10 cellular contexts compared by ENCODE assay signal in genomic region chr12:806116-806805, GRCh38. TPM values are rescaled to one million over a fixed set of nuclear protein-coding genes. Genes with fewer than 3 reads are reported as not detected.
DNase-seq lines count a peak whose midpoint lies in the region; ATAC-seq, FAIRE-seq and TF ChIP-seq lines count a peak whose summit lies in the region.
"Had no signal": no experiment of that assay in that cellular context is flagged by ENCODE, and none has a peak within 500 bp of the region (broad histone marks: within the 10 kb centered on the region; RNA-seq: fewer than 3 reads in every experiment).

No MANE protein-coding gene starts in this region.

- H3K36me3 Mint-ChIP-seq in GM23338 (ENCODE audit: low read depth) (no peaks in the 10 kb centered on the region), T-helper 17 cell (ENCODE audit: low read depth) (no peaks in the 10 kb centered on the region)

- no peak for FAIRE-seq in small intestine (lab: Jason Lieb, UNC)

- DNase-seq in GM23338 (ENCODE audit: low spot score): no peak
- DNase-seq in T-helper 17 cell: no peak
- DNase-seq in heart left ventricle: no peak
- peak; percentile 84 for DNase-seq in small intestine
- DNase-seq in NCI-H524 treated with DMSO at 0.1 percent for 48 hours (lab: John Stamatoyannopoulos, UW): no peak
- no peak for DNase-seq in HAP-1 (ENCODE audit: low spot score in 2 of 2)
- DNase-seq in suprapubic skin (ENCODE audit: low spot score in 2 of 2): no peak
- DNase-seq: H9, NCI-H187, SIG-M5 had no signal

- peaks cover 26% of the 10 kb centered on the region for H4K20me1 ChIP-seq in GM23338 (replicated peaks; ENCODE audit: insufficient read depth)

- no peaks in the 10 kb centered on the region for H3F3A ChIP-seq in GM23338 (replicated peaks; ENCODE audit: low read depth)

- H3K36me3 ChIP-seq in GM23338 (ENCODE audit: insufficient read depth) (no peaks in the 10 kb centered on the region), heart left ventricle (no peaks in the 10 kb centered on the region), small intestine (ENCODE audit: control insufficient read depth in 2 of 2, insufficient read depth in 2 of 2, low read length in 2 of 2) (no peaks in the 10 kb centered on the region), HAP-1 (replicated peaks) (no peaks in the 10 kb centered on the region), suprapubic skin (no peaks in the 10 kb centered on the region)

- in situ Hi-C loops in HAP-1 (cut with MboI; ENCODE audit: low sequenced_read_pairs): no loop called here

- TF ChIP-seq POLR2A in heart left ventricle (IDR thresholded peaks at IDR 0.05) (no peak), suprapubic skin (IDR thresholded peaks at IDR 0.05) (no peak)

- no peaks in the 10 kb centered on the region for H3K9me3 Mint-ChIP-seq in GM23338
- H3K9me3 Mint-ChIP-seq: H9 had no signal

- ATAC-seq in GM23338 (no peak), T-helper 17 cell (no peak), heart left ventricle (peak in 3 of 4 donors; percentile 54 to 62 (median 57))

- H3K27ac ChIP-seq in GM23338 (ENCODE audit: low read depth): no peak overlapping the region
- peak overlapping the region in 11 of 12 donors; percentile 7 to 82 (median 58) for H3K27ac ChIP-seq in heart left ventricle
- peak overlapping the region in 1 of 2 donors; percentile 11 for H3K27ac ChIP-seq in small intestine (ENCODE audit: low read depth in 1 of 2, low read length in 1 of 2)
- no peak overlapping the region for H3K27ac ChIP-seq in suprapubic skin

- H3K9me3 ChIP-seq in T-helper 17 cell (ENCODE audit: control insufficient read depth, low read length, poor library complexity, severe bottlenecking) (no peaks in the 10 kb centered on the region), heart left ventricle (no peaks in the 10 kb centered on the region), small intestine (ENCODE audit: control insufficient read depth, low read depth) (no peaks in the 10 kb centered on the region), HAP-1 (no peaks in the 10 kb centered on the region), suprapubic skin (no peaks in the 10 kb centered on the region)

- peaks cover 3% of the 10 kb centered on the region for H3K27me3 Mint-ChIP-seq in GM23338 (ENCODE audit: insufficient read depth, low read depth, poor library complexity)
- H3K27me3 Mint-ChIP-seq in T-helper 17 cell: no peaks in the 10 kb centered on the region

- H3K27me3 ChIP-seq in GM23338 (ENCODE audit: insufficient read depth) (no peaks in the 10 kb centered on the region), heart left ventricle (no peaks in the 10 kb centered on the region), small intestine (ENCODE audit: control insufficient read depth in 2 of 2, insufficient read depth in 2 of 2, low read length in 2 of 2) (no peaks in the 10 kb centered on the region), HAP-1 (ENCODE audit: low read depth) (no peaks in the 10 kb centered on the region), suprapubic skin (no peaks in the 10 kb centered on the region)

- H3K4me2 ChIP-seq in GM23338: no peak overlapping the region

- 54 to 67% (median 64%) methylated on average over 4 of the region's 4 CpGs for WGBS in heart left ventricle, 4 donors
- 36 to 64% (median 55%) methylated on average over 4 of the region's 4 CpGs for WGBS in small intestine, 3 donors
- 86% methylated on average over 4 of the region's 4 CpGs for WGBS in suprapubic skin

- no peak overlapping the region for H2AFZ ChIP-seq in GM23338

- H3K4me1 Mint-ChIP-seq in GM23338: peaks cover 26% of the 10 kb centered on the region
- peaks cover 51% of the 10 kb centered on the region for H3K4me1 Mint-ChIP-seq in T-helper 17 cell

- H3K9me2 ChIP-seq in GM23338 (ENCODE audit: insufficient read depth): no peaks in the 10 kb centered on the region

- no peak overlapping the region for H3K4me3 ChIP-seq in GM23338
- peak overlapping the region in 1 of 12 donors; percentile 15 for H3K4me3 ChIP-seq in heart left ventricle
- H3K4me3 ChIP-seq in small intestine (ENCODE audit: low read depth in 1 of 2, low read length in 2 of 2): no peak overlapping the region
- no peak overlapping the region for H3K4me3 ChIP-seq in HAP-1
- no peak overlapping the region for H3K4me3 ChIP-seq in suprapubic skin

- no peak for TF ChIP-seq EP300 in suprapubic skin (IDR thresholded peaks at IDR 0.05)

- H3K4me1 ChIP-seq in GM23338 (ENCODE audit: insufficient read depth): peaks cover 13% of the 10 kb centered on the region
- peaks cover 7 to 88% (median 48%) of the 10 kb centered on the region in 12 donors for H3K4me1 ChIP-seq in heart left ventricle
- peaks cover 4 to 8% of the 10 kb centered on the region in 2 donors for H3K4me1 ChIP-seq in small intestine (ENCODE audit: control insufficient read depth in 2 of 2, insufficient read depth in 1 of 2, low read depth in 1 of 2, low read length in 1 of 2)
- peaks cover 30% of the 10 kb centered on the region for H3K4me1 ChIP-seq in HAP-1
- peaks cover 47% of the 10 kb centered on the region for H3K4me1 ChIP-seq in suprapubic skin

- TF ChIP-seq CTCF in GM23338 (conservative IDR thresholded peaks at IDR 0.05; ENCODE audit: low read depth in 2 of 2) (no peak), heart left ventricle (IDR thresholded peaks at IDR 0.05) (no peak), suprapubic skin (IDR thresholded peaks at IDR 0.05) (no peak)

- intact Hi-C loops in heart left ventricle (cut with DNase I): loop anchor here in 1 of 10 donors (2.0 kb wide), 1 partner anchor 51 kb away; no protein-coding TSS in a partner anchor

- H3K4me3 Mint-ChIP-seq in GM23338: no peak overlapping the region
- peak overlapping the region; percentile 67 for H3K4me3 Mint-ChIP-seq in T-helper 17 cell
- H3K4me3 Mint-ChIP-seq: H9 had no signal

- 0 out of 2 replicates have a peak overlapping the region, but pooled peaks have one; percentile 10 for H3K27ac Mint-ChIP-seq in GM23338
- peak overlapping the region; percentile 91 for H3K27ac Mint-ChIP-seq in T-helper 17 cell

- H3K79me2 ChIP-seq in GM23338 (replicated peaks; ENCODE audit: insufficient read depth): peaks cover 97% of the 10 kb centered on the region

TF ChIP-seq in GM23338, 12 proteins besides CTCF, POLR2A, EP300 and RAD21 (continues in another document):
- TF ChIP-seq POLR2AphosphoS5 (IDR thresholded peaks at IDR 0.05; ENCODE audit: low read depth) (no peak), JUNB (IDR thresholded peaks at IDR 0.05; ENCODE audit: unreplicated experiment) (no peak), REST (IDR thresholded peaks at IDR 0.05; ENCODE audit: unreplicated experiment) (no peak), EZH2 (IDR thresholded peaks at IDR 0.05; ENCODE audit: low read depth, unreplicated experiment) (no peak), STAT1 (IDR thresholded peaks at IDR 0.05; ENCODE audit: unreplicated experiment) (no peak), EZH2phosphoT487 (IDR thresholded peaks at IDR 0.05; ENCODE audit: unreplicated experiment) (no peak), ZNF114 (CRISPR knock-in tag; IDR thresholded peaks at IDR 0.05) (no peak), ZNF331 (CRISPR knock-in tag; IDR thresholded peaks at IDR 0.05; ENCODE audit: low read depth) (no peak), CREB1 (CRISPR knock-in tag; IDR thresholded peaks at IDR 0.05; ENCODE audit: low read depth) (no peak), ETS1 (IDR thresholded peaks at IDR 0.05) (no peak), NANOG (IDR thresholded peaks at IDR 0.05; ENCODE audit: borderline replicate concordance) (no peak)

RNA-seq across cellular contexts. Expression of gene WNK1, which starts 53.9 kb away (rescaled TPM):
- 114 and 119 TPM in 2 replicates for total RNA-seq in GM23338 (2014; rRNA removed; shearing (Covaris generic))
- polyA plus RNA-seq in GM23338 (2016; fragmentation: Nextera tagmentation; extraction: Ambion mirVana) (74.9 and 86.8 TPM in 2 replicates), heart left ventricle (100 to 1,000 TPM in 1 of 2 donors, 10 to 100 TPM in 1; 59.9 to 247 TPM), small intestine (10 to 100 TPM; 12.7 to 26.0 (median 14.3) TPM)
- total RNA-seq in T-helper 17 cell (100 to 1,000 TPM; 215 to 220 TPM), heart left ventricle (100 to 1,000 TPM; 247 to 373 (median 302) TPM), suprapubic skin (100 to 1,000 TPM; 368 to 724 (median 435) TPM)

Comparison
In these comparisons a context has a peak if more than half of its experiments do, and no peak if none do; other contexts are left out.
1. ATAC-seq: peak in heart left ventricle (3 of 4); none in GM23338 (single experiment) and T-helper 17 cell (single experiment).
2. H3K27ac ChIP-seq: peak in heart left ventricle (11 of 12); none in GM23338 (single experiment) and suprapubic skin (single experiment).